29 cellular contexts compared by ENCODE assay signal in the genomic region with DNA sequence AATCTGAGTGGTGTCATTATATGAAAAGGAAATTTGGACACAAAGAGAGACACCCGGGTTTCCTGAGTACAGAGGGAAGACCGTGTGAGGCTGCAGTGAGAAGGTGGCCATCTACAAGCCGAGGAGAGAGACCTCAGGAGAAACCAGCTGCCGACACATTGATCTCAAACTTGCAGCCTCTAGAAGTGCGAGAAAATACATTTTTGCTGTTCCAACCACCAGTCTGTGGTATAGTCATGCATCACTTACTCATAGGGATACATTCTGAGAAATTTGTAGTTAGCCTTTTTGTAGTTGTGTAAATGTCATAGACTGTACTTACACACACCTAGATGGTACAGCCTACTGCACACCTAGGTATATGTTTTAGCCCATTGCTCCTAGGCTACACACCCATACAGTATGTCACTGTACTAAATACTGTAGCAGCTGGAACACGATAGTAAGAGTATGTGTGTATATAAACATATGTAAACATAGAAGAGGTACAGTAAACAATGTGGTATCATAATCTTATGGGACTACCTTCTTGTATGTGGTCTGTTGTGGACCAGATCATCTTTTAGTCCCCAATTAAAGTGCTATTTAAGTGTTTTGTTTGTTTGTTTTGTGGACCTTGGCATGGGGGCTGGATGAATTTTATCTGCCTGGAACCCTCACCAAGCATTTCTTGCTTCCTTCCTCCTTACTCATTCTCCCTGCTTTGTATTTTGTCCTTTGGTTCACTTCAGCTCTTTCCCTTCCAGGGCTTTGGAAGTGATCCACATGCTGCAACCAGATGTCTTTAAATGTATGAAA. TPM values are rescaled to one million over a fixed set of nuclear protein-coding genes. Genes with fewer than 3 reads are reported as not detected.
A peak's percentile ranks its signal among the peaks of the same experiment; 100 is the strongest.
DNase-seq lines count a peak whose midpoint lies in the region; ATAC-seq and TF ChIP-seq lines count a peak whose summit lies in the region.
"Had no signal": no experiment of that assay in that cellular context is flagged by ENCODE, and none has a peak within 500 bp of the region (broad histone marks: within the 10 kb centered on the region; RNA-seq: fewer than 3 reads in every experiment).

No MANE protein-coding gene starts in this region.

- no peak overlapping the region for H3K4me3 Mint-ChIP-seq in activated CD4-positive, alpha-beta T cell treated with anti-CD3 and anti-CD28 coated beads for 36 hours
- H3K4me3 Mint-ChIP-seq in natural killer cell treated with Interleukin-12 subunit alpha and Interleukin-12 subunit beta and Interleukin-15 and Interleukin-18, amount 100 ng/mL, for 72 hours, result peak overlapping the region; percentile 28
- H3K4me3 Mint-ChIP-seq: activated CD8-positive, alpha-beta T cell treated with anti-CD3 and anti-CD28 coated beads, Interleukin-2, amount 10 ng/mL, durations not matched to agents 7 days and 5 days; B cell; endodermal cell; mesothelial cell of epicardium; neural crest cell; stimulated activated effector memory CD8-positive, alpha-beta T cell treated with anti-CD3 and anti-CD28 coated beads, Interleukin-12 subunit alpha, Interleukin-12 subunit beta, amount 100 ng/mL, for 72 hours had no signal

- H3K4me3 ChIP-seq in fibroblast of mammary gland (ENCODE audit: control insufficient read depth, low read depth, low read length) (no peak overlapping the region), upper lobe of left lung (no peak overlapping the region)
- H3K4me3 ChIP-seq: adrenal gland, breast epithelium, coronary artery, right atrium auricular region, spleen had no signal

- CTCF ChIA-PET in activated CD4-positive, alpha-beta T cell treated with anti-CD3 and anti-CD28 coated beads for 36 hours (lab: Charles Lee), result no interaction called here

- H3K27ac ChIP-seq in upper lobe of left lung, result no peak overlapping the region
- H3K27ac ChIP-seq: adrenal gland, breast epithelium, coronary artery, parathyroid adenoma, right atrium auricular region, spleen had no signal

- intact Hi-C loops in activated CD4-positive, alpha-beta T cell treated with anti-CD3 and anti-CD28 coated beads for 36 hours (cut with DNase I, micrococcal nuclease), result no loop called here

- ATAC-seq in activated CD4-positive, alpha-beta T cell treated with anti-CD3 and anti-CD28 coated beads for 36 hours, result peak; percentile 12
- ATAC-seq in natural killer cell treated with Interleukin-12 subunit alpha and Interleukin-12 subunit beta and Interleukin-15 and Interleukin-18, amount 100 ng/mL, for 72 hours, result peak; percentile 71 to 82
- no peak for ATAC-seq in upper lobe of left lung (ENCODE audit: low FRiP score in 2 of 2)
- ATAC-seq: activated CD4-positive, CD25-positive, alpha-beta regulatory T cell treated with anti-CD3 and anti-CD28 coated beads, Interleukin-2, amount 50 U/mL, for 24 hours; activated CD8-positive, alpha-beta T cell treated with anti-CD3 and anti-CD28 coated beads, Interleukin-2, amount 10 ng/mL, durations not matched to agents 7 days and 5 days; left ventricle myocardium superior; stimulated activated effector memory CD8-positive, alpha-beta T cell treated with anti-CD3 and anti-CD28 coated beads, Interleukin-12 subunit alpha, Interleukin-12 subunit beta, amount 100 ng/mL, for 72 hours had no signal

- H3K36me3 Mint-ChIP-seq in activated CD4-positive, alpha-beta T cell treated with anti-CD3 and anti-CD28 coated beads for 36 hours (ENCODE audit: low read depth), result no peaks in the 10 kb centered on the region
- H3K36me3 Mint-ChIP-seq in natural killer cell treated with Interleukin-12 subunit alpha and Interleukin-12 subunit beta and Interleukin-15 and Interleukin-18, amount 100 ng/mL, for 72 hours, result no peaks in the 10 kb centered on the region
- H3K36me3 Mint-ChIP-seq: mesothelial cell of epicardium; stimulated activated effector memory CD8-positive, alpha-beta T cell treated with anti-CD3 and anti-CD28 coated beads, Interleukin-12 subunit alpha, Interleukin-12 subunit beta, amount 100 ng/mL, for 72 hours had no signal

- no peaks in the 10 kb centered on the region for H3K9me3 Mint-ChIP-seq in activated CD4-positive, alpha-beta T cell treated with anti-CD3 and anti-CD28 coated beads for 36 hours (ENCODE audit: low read depth)
- peaks cover 3% of the 10 kb centered on the region for H3K9me3 Mint-ChIP-seq in natural killer cell treated with Interleukin-12 subunit alpha and Interleukin-12 subunit beta and Interleukin-15 and Interleukin-18, amount 100 ng/mL, for 72 hours

- TF ChIP-seq CTCF in fibroblast of mammary gland (conservative IDR thresholded peaks at IDR 0.05; ENCODE audit: control insufficient read depth, insufficient read depth, low read depth, low read length) (no peak), upper lobe of left lung (IDR thresholded peaks at IDR 0.05) (no peak)

- H3K36me3 ChIP-seq in upper lobe of left lung, result no peaks in the 10 kb centered on the region
- H3K36me3 ChIP-seq: adrenal gland, breast epithelium, right atrium auricular region, spleen had no signal

- TF ChIP-seq EP300 in upper lobe of left lung (IDR thresholded peaks at IDR 0.05), result no peak

- POLR2A ChIA-PET in activated CD4-positive, alpha-beta T cell treated with anti-CD3 and anti-CD28 coated beads for 36 hours (lab: Charles Lee), result no interaction called here

- DNase-seq in activated CD4-positive, alpha-beta T cell treated with anti-CD3 and anti-CD28 coated beads for 36 hours, result no peak
- no peak for DNase-seq in activated CD4-positive, alpha-beta T cell treated with anti-CD3 and anti-CD28 coated beads for 4 hours
- DNase-seq in NCI-H69 (lab: John Stamatoyannopoulos, UW) (peak; percentile 72), fibroblast of mammary gland (ENCODE audit: low read depth) (peak; percentile 13), dedifferentiated amniotic fluid mesenchymal stem cell (ENCODE audit: extremely low spot score) (no peak), upper lobe of left lung (no peak)
- no peak for DNase-seq in natural killer cell treated with Interleukin-12 subunit alpha and Interleukin-12 subunit beta and Interleukin-15 and Interleukin-18, amount 100 ng/mL, for 72 hours (ENCODE audit: low spot score)
- no peak for DNase-seq in activated CD4-positive, CD25-positive, alpha-beta regulatory T cell treated with anti-CD3 and anti-CD28 coated beads, Interleukin-2, amount 50 U/mL, for 72 hours
- DNase-seq: activated CD8-positive, alpha-beta T cell treated with anti-CD3 and anti-CD28 coated beads, Interleukin-2, amount 10 ng/mL, durations not matched to agents 7 days and 5 days; activated gamma-delta T cell treated with Interleukin-2 at 50 U/mL for 16 hours; adrenal gland; DND-41; endodermal cell; HCEC 1CT; hippocampal formation; left ventricle myocardium superior; NCI-H1417; RPMI8226; spleen; stimulated activated CD4-positive, alpha-beta T cell treated with anti-CD3 and anti-CD28 coated beads, Interleukin-2, amount 100 ng/mL, for 48 hours had no signal

- H3K9me3 ChIP-seq in upper lobe of left lung, result no peaks in the 10 kb centered on the region
- H3K9me3 ChIP-seq: adrenal gland, breast epithelium, right atrium auricular region had no signal

- H3K27me3 ChIP-seq in upper lobe of left lung, result no peaks in the 10 kb centered on the region
- H3K27me3 ChIP-seq: adrenal gland, breast epithelium, right atrium auricular region, spleen had no signal

- 84 to 86% methylated on average over 6 of the region's 6 CpGs for WGBS in upper lobe of left lung, 2 donors

- no peaks in the 10 kb centered on the region for H3K27me3 Mint-ChIP-seq in activated CD4-positive, alpha-beta T cell treated with anti-CD3 and anti-CD28 coated beads for 36 hours
- peaks cover 0 to 4% of the 10 kb centered on the region in 2 donors for H3K27me3 Mint-ChIP-seq in natural killer cell treated with Interleukin-12 subunit alpha and Interleukin-12 subunit beta and Interleukin-15 and Interleukin-18, amount 100 ng/mL, for 72 hours

- no peak overlapping the region for H3K27ac Mint-ChIP-seq in activated CD4-positive, alpha-beta T cell treated with anti-CD3 and anti-CD28 coated beads for 36 hours
- no peak overlapping the region for H3K27ac Mint-ChIP-seq in natural killer cell treated with Interleukin-12 subunit alpha and Interleukin-12 subunit beta and Interleukin-15 and Interleukin-18, amount 100 ng/mL, for 72 hours
- H3K27ac Mint-ChIP-seq: activated CD8-positive, alpha-beta T cell treated with anti-CD3 and anti-CD28 coated beads, Interleukin-2, amount 10 ng/mL, durations not matched to agents 7 days and 5 days; B cell; endodermal cell; mesothelial cell of epicardium; stimulated activated effector memory CD8-positive, alpha-beta T cell treated with anti-CD3 and anti-CD28 coated beads, Interleukin-12 subunit alpha, Interleukin-12 subunit beta, amount 100 ng/mL, for 72 hours had no signal

- no peak for TF ChIP-seq POLR2A in upper lobe of left lung (IDR thresholded peaks at IDR 0.05)

- no peaks in the 10 kb centered on the region for H3K4me1 ChIP-seq in upper lobe of left lung
- H3K4me1 ChIP-seq: adrenal gland, breast epithelium, parathyroid adenoma, right atrium auricular region, spleen had no signal

- no peaks in the 10 kb centered on the region for H3K4me1 Mint-ChIP-seq in activated CD4-positive, alpha-beta T cell treated with anti-CD3 and anti-CD28 coated beads for 36 hours
- H3K4me1 Mint-ChIP-seq in natural killer cell treated with Interleukin-12 subunit alpha and Interleukin-12 subunit beta and Interleukin-15 and Interleukin-18, amount 100 ng/mL, for 72 hours (ENCODE audit: low read depth in 2 of 2), result peaks cover 28 to 41% of the 10 kb centered on the region in 2 donors
- H3K4me1 Mint-ChIP-seq: B cell; endodermal cell; mesothelial cell of epicardium; stimulated activated effector memory CD8-positive, alpha-beta T cell treated with anti-CD3 and anti-CD28 coated beads, Interleukin-12 subunit alpha, Interleukin-12 subunit beta, amount 100 ng/mL, for 72 hours had no signal

RNA-seq across cellular contexts. Expression of a gene that starts 38.3 kb away (rescaled TPM):
- 1 to 10 TPM; 9.4 to 9.6 TPM for total RNA-seq in activated CD4-positive, alpha-beta T cell treated with anti-CD3 and anti-CD28 coated beads for 36 hours
- total RNA-seq in natural killer cell treated with Interleukin-12 subunit alpha and Interleukin-12 subunit beta and Interleukin-15 and Interleukin-18, amount 100 ng/mL, for 72 hours, result 10 to 100 TPM; 11.1 to 12.0 TPM
- 100 to 1,000 TPM in 1 of 6 donors, 10 to 100 TPM in 5; 38.0 to 108 (median 92.4) TPM for total RNA-seq in upper lobe of left lung

Comparison
In these comparisons a context has a peak if more than half of its experiments do, and no peak if none do; other contexts are left out.
1. ATAC-seq: peak in activated CD4-positive, alpha-beta T cell treated with anti-CD3 and anti-CD28 coated beads for 36 hours (single experiment) and natural killer cell treated with Interleukin-12 subunit alpha and Interleukin-12 subunit beta and Interleukin-15 and Interleukin-18, amount 100 ng/mL, for 72 hours (2 of 2); none in upper lobe of left lung (0 of 2).
2. DNase-seq: peak in NCI-H69 (single experiment) and fibroblast of mammary gland (single experiment); none in activated CD4-positive, alpha-beta T cell treated with anti-CD3 and anti-CD28 coated beads for 36 hours (single experiment), activated CD4-positive, alpha-beta T cell treated with anti-CD3 and anti-CD28 coated beads for 4 hours (0 of 2), natural killer cell treated with Interleukin-12 subunit alpha and Interleukin-12 subunit beta and Interleukin-15 and Interleukin-18, amount 100 ng/mL, for 72 hours (single experiment), activated CD4-positive, CD25-positive, alpha-beta regulatory T cell treated with anti-CD3 and anti-CD28 coated beads, Interleukin-2, amount 50 U/mL, for 72 hours (single experiment), dedifferentiated amniotic fluid mesenchymal stem cell (single experiment) and upper lobe of left lung (0 of 2).